Comparison of ENCODE assay signal across 7 cellular contexts in the genomic region with DNA sequence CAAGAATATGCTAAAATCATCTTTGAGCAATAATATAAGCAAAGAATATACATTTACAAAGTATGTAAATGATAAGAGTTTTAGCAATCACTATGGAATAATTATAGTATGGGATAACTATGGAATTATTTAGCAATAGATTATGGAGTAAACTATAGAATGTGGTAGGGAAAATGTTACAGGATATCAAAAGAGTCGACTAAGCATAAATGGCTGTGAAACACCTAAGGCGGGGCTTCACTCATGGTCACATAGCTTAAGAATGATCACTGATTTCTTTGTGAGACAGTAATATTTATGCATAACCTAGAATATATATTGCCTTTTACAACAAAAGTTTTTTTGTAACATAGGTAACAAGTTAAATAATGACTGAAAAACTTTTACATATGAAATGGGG.
"Had no signal": no experiment of that assay in that cellular context is flagged by ENCODE, and none has a peak within 500 bp of the region (broad histone marks: within the 10 kb centered on the region; RNA-seq: fewer than 3 reads in every experiment).

No MANE protein-coding gene starts in this region.

- FAIRE-seq: H54 had no signal

- H3K27ac ChIP-seq: GM23248, KMS-11 had no signal

- H2AFZ ChIP-seq: GM23248 had no signal

- DNase-seq: GM23248, GOT3, H9, HCEC 1CT, KBM-7 had no signal

- H3K9ac ChIP-seq: GM23248, KMS-11 had no signal

- H3K4me2 ChIP-seq: KMS-11 had no signal
